In genomic region chr1:149844650-149845255, GRCh38 we compare ENCODE assay signal across 9 cellular contexts. TPM values are rescaled to one million over a fixed set of nuclear protein-coding genes. Genes with fewer than 3 reads are reported as not detected.
DNase-seq lines count a peak whose midpoint lies in the region; ATAC-seq and TF ChIP-seq lines count a peak whose summit lies in the region.
"Had no signal": no experiment of that assay in that cellular context is flagged by ENCODE, and none has a peak within 500 bp of the region (broad histone marks: within the 10 kb centered on the region; RNA-seq: fewer than 3 reads in every experiment).

No MANE protein-coding gene starts in this region.

- H3K4me1 ChIP-seq in Caco-2 (peaks cover 47% of the 10 kb centered on the region), colonic mucosa (peaks cover 11% of the 10 kb centered on the region)

- peak overlapping the region; percentile 41; the same call in 1 of the 2 replicates for H3K4me3 ChIP-seq in Caco-2 (ENCODE audit: low read depth, low read length)
- H3K4me3 ChIP-seq in MG63 = peak overlapping the region; percentile 79
- no peak overlapping the region for H3K4me3 ChIP-seq in colonic mucosa
- peak overlapping the region; percentile 74 for H3K4me3 ChIP-seq in neural cell (ENCODE audit: low read length)

- peaks cover 63% of the 10 kb centered on the region for H3K79me2 ChIP-seq in neural cell (replicated peaks; ENCODE audit: insufficient read depth, low read length)

- H3K36me3 ChIP-seq in Caco-2 (ENCODE audit: control insufficient read depth, insufficient read depth, low read length) (no peaks in the 10 kb centered on the region; the same call in 1 of the 2 replicates), MG63 (peaks cover 29% of the 10 kb centered on the region), colonic mucosa (no peaks in the 10 kb centered on the region), neural cell (ENCODE audit: insufficient read depth, low read length) (no peaks in the 10 kb centered on the region)

- no peaks in the 10 kb centered on the region for H3K27me3 ChIP-seq in Caco-2 (replicated peaks; ENCODE audit: control insufficient read depth, insufficient read depth, low read length)
- H3K27me3 ChIP-seq in MG63 = no peaks in the 10 kb centered on the region
- no peaks in the 10 kb centered on the region for H3K27me3 ChIP-seq in colonic mucosa
- H3K27me3 ChIP-seq in neural cell (ENCODE audit: insufficient read depth, low read depth, low read length) = no peaks in the 10 kb centered on the region

- no peaks in the 10 kb centered on the region for H4K20me1 ChIP-seq in neural cell (ENCODE audit: insufficient read depth)

- no peaks in the 10 kb centered on the region for H3F3A ChIP-seq in neural cell (ENCODE audit: insufficient read depth, low read length, poor library complexity, severe bottlenecking)

- CTCF ChIA-PET in Caco-2 (lab: Charles Lee) = no interaction called here

- H3K9me3 ChIP-seq in Caco-2 (no peaks in the 10 kb centered on the region), MG63 (no peaks in the 10 kb centered on the region), colonic mucosa (no peaks in the 10 kb centered on the region), neural cell (ENCODE audit: low read length) (no peaks in the 10 kb centered on the region)

- POLR2A ChIA-PET in Caco-2 (lab: Charles Lee) = interaction anchor here (0.9 kb wide), 1 partner anchor 42 kb away, joined by 4 read pairs; a partner anchor contains a TSS

- H3K36me3 Mint-ChIP-seq in Caco-2 (ENCODE audit: insufficient read depth, unreplicated experiment) = peaks cover 54% of the 10 kb centered on the region

- TF ChIP-seq EP300 in neural cell (conservative IDR thresholded peaks at IDR 0.05; ENCODE audit: poor library complexity, severe bottlenecking) = no peak

- DNase-seq in Caco-2 = peak in 1 of 2 experiments; percentile 0
- DNase-seq in MG63 = no peak
- DNase-seq in colonic mucosa = no peak
- DNase-seq in T1000 (lab: John Stamatoyannopoulos, UW) = no peak
- DNase-seq: stimulated activated naive CD4-positive, alpha-beta T cell had no signal

- H3K4me3 Mint-ChIP-seq in Caco-2 (ENCODE audit: unreplicated experiment) = peak overlapping the region; percentile 84

- no peak for TF ChIP-seq CTCF in Caco-2 (IDR thresholded peaks at IDR 0.05; ENCODE audit: insufficient read depth in 1 of 2, low read depth in 1 of 2, low read length in 1 of 2, severe bottlenecking in 1 of 2, unreplicated experiment in 1 of 2)
- TF ChIP-seq CTCF in colonic mucosa (IDR thresholded peaks at IDR 0.05) = no peak
- no peak for TF ChIP-seq CTCF in neural cell (IDR thresholded peaks at IDR 0.05; ENCODE audit: poor library complexity, severe bottlenecking)

- no peaks in the 10 kb centered on the region for H3K27me3 Mint-ChIP-seq in Caco-2 (ENCODE audit: insufficient read depth, unreplicated experiment)

- peak overlapping the region in 1 of 2 donors; percentile 30 for H3K9ac ChIP-seq in colonic mucosa (ENCODE audit: low read depth in 2 of 2, low read length in 2 of 2)
- no peak overlapping the region for H3K9ac ChIP-seq in neural cell (ENCODE audit: low read length)

- H3K9me2 ChIP-seq in neural cell (ENCODE audit: insufficient read depth, low read length) = no peaks in the 10 kb centered on the region

- no peak for ATAC-seq in GM19328 (IDR thresholded peaks at IDR 0.05; ENCODE audit: unreplicated experiment)
- ATAC-seq in GM21526 (IDR thresholded peaks at IDR 0.05; ENCODE audit: low FRiP score, unreplicated experiment) = no peak
- ATAC-seq in GM19463 (IDR thresholded peaks at IDR 0.05; ENCODE audit: unreplicated experiment) = no peak

- no peak for TF ChIP-seq RAD21 in neural cell (conservative IDR thresholded peaks at IDR 0.05)

- H3K27ac ChIP-seq in colonic mucosa (peak overlapping the region; percentile 79), neural cell (ENCODE audit: low read length) (no peak overlapping the region)

- H3K4me2 ChIP-seq in neural cell (ENCODE audit: low read length) = peak overlapping the region; percentile 78

- BruUV-seq in Caco-2 (replicated peaks; lab: Mats Ljungman, UMichigan) = no TSS peak

- H2AFZ ChIP-seq in neural cell (ENCODE audit: low read depth, low read length) = no peak overlapping the region

- intact Hi-C loops in Caco-2 (cut with micrococcal nuclease; ENCODE audit: unreplicated experiment) = no loop called here
- intact Hi-C loops in colonic mucosa (cut with DNase I) = no loop called here

- peak overlapping the region; percentile 87 for H3K27ac Mint-ChIP-seq in Caco-2 (ENCODE audit: unreplicated experiment)

- H3K4me1 Mint-ChIP-seq in Caco-2 (ENCODE audit: low read depth, unreplicated experiment) = peaks cover 33% of the 10 kb centered on the region

- H3K9me3 Mint-ChIP-seq in Caco-2 (ENCODE audit: unreplicated experiment) = no peaks in the 10 kb centered on the region

TF ChIP-seq in neural cell, 6 proteins besides CTCF, POLR2A, EP300 and RAD21:
- no peak for TF ChIP-seq MXI1 (conservative IDR thresholded peaks at IDR 0.05; ENCODE audit: poor library complexity, severe bottlenecking)

RNA-seq across cellular contexts. Expression of gene BOLA1, which starts 54.6 kb away (rescaled TPM):
- total RNA-seq in Caco-2 (2022) (22.7 and 22.9 TPM in 2 replicates), colonic mucosa (10 to 100 TPM; 12.8 to 21.1 TPM)
- 9.5 and 33.3 TPM in 2 replicates for total RNA-seq in MG63 (2014; rRNA removed; shearing (Covaris generic); ENCODE audit: low replicate concordance)
- 19.6 and 26.3 TPM in 2 replicates for polyA plus RNA-seq in neural cell
- 8.6 and 9.0 TPM in 2 replicates for polyA minus RNA-seq in neural cell
